ENCODE assay signal across 8 cellular contexts in the genomic region with DNA sequence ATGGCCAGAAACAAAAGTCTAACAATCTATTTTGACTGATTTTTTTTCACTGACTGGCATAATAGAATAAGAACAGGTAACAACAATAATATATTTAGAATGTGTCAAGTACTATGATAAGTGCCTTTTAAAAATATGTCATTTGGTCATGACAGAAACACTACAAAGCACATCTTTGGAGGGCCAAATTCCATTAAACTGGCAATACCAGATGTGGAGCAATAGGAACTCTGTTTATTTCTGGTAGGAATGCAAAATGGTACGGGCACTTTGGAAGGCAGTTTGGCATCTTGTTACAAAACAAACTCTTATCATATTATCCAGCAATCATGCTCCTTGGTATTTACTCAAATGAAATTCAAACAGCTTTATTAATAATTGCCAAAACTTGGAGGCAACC.
"Had no signal": no experiment of that assay in that cellular context is flagged by ENCODE, and none has a peak within 500 bp of the region (broad histone marks: within the 10 kb centered on the region; RNA-seq: fewer than 3 reads in every experiment).

No MANE protein-coding gene starts in this region.

- H3K36me3 ChIP-seq: HAP-1 had no signal

- H3K4me3 ChIP-seq: GM23248, HAP-1 had no signal

- ATAC-seq: HCT116, HepG2 had no signal

- H3K9ac ChIP-seq: GM23248 had no signal

- DNase-seq: GM23248, GOT3, H7, HFFc6 had no signal

- H3K9me3 ChIP-seq: HAP-1 had no signal

- H2AFZ ChIP-seq: GM23248 had no signal

- H3K27ac ChIP-seq: GM23248, HL-60 had no signal
